Comparison of ENCODE assay signal across 9 cellular contexts in the genomic region with DNA sequence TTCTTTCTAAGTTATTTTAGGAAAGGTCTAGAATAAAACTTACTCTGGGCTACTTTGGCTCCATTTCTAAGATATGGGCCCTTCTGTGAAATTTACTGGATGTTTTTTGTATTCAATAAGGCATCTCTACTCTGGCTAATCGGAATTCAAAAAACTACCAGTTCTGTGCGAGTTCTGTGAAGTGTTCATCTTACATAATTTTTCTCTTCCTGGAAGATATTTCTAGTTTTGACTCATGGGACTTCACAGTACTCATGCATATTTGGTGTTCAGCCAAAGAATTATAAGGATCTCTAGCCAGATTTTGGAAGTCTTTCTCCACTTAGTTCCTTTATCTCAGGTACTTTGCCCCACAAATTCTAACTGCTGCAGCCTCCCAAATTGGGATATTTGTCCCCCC. TPM values are rescaled to one million over a fixed set of nuclear protein-coding genes. Genes with fewer than 3 reads are reported as not detected.
A peak's percentile ranks its signal among the peaks of the same experiment; 100 is the strongest.
DNase-seq lines count a peak whose midpoint lies in the region; ATAC-seq lines count a peak whose summit lies in the region.
"Had no signal": no experiment of that assay in that cellular context is flagged by ENCODE, and none has a peak within 500 bp of the region (broad histone marks: within the 10 kb centered on the region; RNA-seq: fewer than 3 reads in every experiment).

No MANE protein-coding gene starts in this region.

- peaks cover 2% of the 10 kb centered on the region for H3K36me3 Mint-ChIP-seq in activated T-helper 1 cell treated with anti-CD3 and anti-CD28 coated beads, Interleukin-12 subunit alpha, Interleukin-12 subunit beta, Interleukin-2, Interleukin-4 antibody, amounts not matched to agents 30 ng/mL and 10 ng/mL and 1 ng/mL, durations not matched to agents 14 hours and 24 hours and 36 hours (ENCODE audit: low read depth)

- WGBS in aorta, 2 donors = 2 to 4% methylated on average over 2 of the region's 2 CpGs

- H3K4me1 Mint-ChIP-seq in activated T-helper 1 cell treated with anti-CD3 and anti-CD28 coated beads, Interleukin-12 subunit alpha, Interleukin-12 subunit beta, Interleukin-2, Interleukin-4 antibody, amounts not matched to agents 30 ng/mL and 10 ng/mL and 1 ng/mL, durations not matched to agents 14 hours and 24 hours and 36 hours (ENCODE audit: low read depth) = peaks cover 74% of the 10 kb centered on the region

- H3K4me3 ChIP-seq in aorta (ENCODE audit: low read length in 2 of 2) = peak overlapping the region in 1 of 2 donors; percentile 41
- H3K4me3 ChIP-seq: Peyer's patch had no signal

- ATAC-seq in Right ventricle myocardium superior (ENCODE audit: poor library complexity) (peak; percentile 77), aorta (ENCODE audit: low FRiP score) (peak; percentile 72), GM19351 (IDR thresholded peaks at IDR 0.05; ENCODE audit: unreplicated experiment) (no peak)

- no peaks in the 10 kb centered on the region for H3K27me3 Mint-ChIP-seq in activated T-helper 1 cell treated with anti-CD3 and anti-CD28 coated beads, Interleukin-12 subunit alpha, Interleukin-12 subunit beta, Interleukin-2, Interleukin-4 antibody, amounts not matched to agents 30 ng/mL and 10 ng/mL and 1 ng/mL, durations not matched to agents 14 hours and 24 hours and 36 hours (ENCODE audit: insufficient read depth)

- H3K9me3 Mint-ChIP-seq in activated T-helper 1 cell treated with anti-CD3 and anti-CD28 coated beads, Interleukin-12 subunit alpha, Interleukin-12 subunit beta, Interleukin-2, Interleukin-4 antibody, amounts not matched to agents 30 ng/mL and 10 ng/mL and 1 ng/mL, durations not matched to agents 14 hours and 24 hours and 36 hours = no peaks in the 10 kb centered on the region

- H3K27ac ChIP-seq in aorta (ENCODE audit: low read depth in 1 of 2, low read length in 2 of 2) = peak overlapping the region; percentile 33 to 43

- intact Hi-C loops in Right ventricle myocardium superior (cut with DNase I) (no loop called here), cardiac septum (cut with DNase I) (no loop called here), aorta (cut with DNase I) (loop anchor here (5.0 kb wide), 2 partner anchors 35 to 45 kb away; a partner anchor contains a TSS)
- intact Hi-C loops in activated T-helper 1 cell treated with anti-CD3 and anti-CD28 coated beads, Interleukin-12 subunit alpha, Interleukin-12 subunit beta, Interleukin-2, Interleukin-4 antibody, amounts not matched to agents 30 ng/mL and 10 ng/mL and 1 ng/mL, durations not matched to agents 14 hours and 24 hours and 36 hours (cut with micrococcal nuclease) = loop anchor here (1.0 kb wide), 3 partner anchors 8 to 19 kb away; no protein-coding TSS in a partner anchor

- peak overlapping the region; percentile 81 for H3K27ac Mint-ChIP-seq in activated T-helper 1 cell treated with anti-CD3 and anti-CD28 coated beads, Interleukin-12 subunit alpha, Interleukin-12 subunit beta, Interleukin-2, Interleukin-4 antibody, amounts not matched to agents 30 ng/mL and 10 ng/mL and 1 ng/mL, durations not matched to agents 14 hours and 24 hours and 36 hours

- H3K4me1 ChIP-seq in aorta (ENCODE audit: control insufficient read depth in 1 of 2, insufficient read depth in 2 of 2, low read length in 2 of 2) = peaks cover 0 to 4% of the 10 kb centered on the region in 2 donors

- H3K36me3 ChIP-seq in aorta (ENCODE audit: control insufficient read depth in 1 of 2, insufficient read depth in 2 of 2, low read length in 1 of 2) = no peaks in the 10 kb centered on the region
- H3K36me3 ChIP-seq: Peyer's patch had no signal

- no peaks in the 10 kb centered on the region for H3K9me3 ChIP-seq in aorta (ENCODE audit: control insufficient read depth, low read length)
- H3K9me3 ChIP-seq: Peyer's patch had no signal

- H3K4me3 Mint-ChIP-seq in activated T-helper 1 cell treated with anti-CD3 and anti-CD28 coated beads, Interleukin-12 subunit alpha, Interleukin-12 subunit beta, Interleukin-2, Interleukin-4 antibody, amounts not matched to agents 30 ng/mL and 10 ng/mL and 1 ng/mL, durations not matched to agents 14 hours and 24 hours and 36 hours = peak overlapping the region; percentile 38

- DNase-seq in Right ventricle myocardium superior (no peak), cardiac septum (ENCODE audit: low spot score) (no peak), iris pigment epithelial cell (ENCODE audit: low read depth) (peak; percentile 76), aorta (no peak), SKM-1 (lab: John Stamatoyannopoulos, UW; ENCODE audit: unreplicated experiment) (no peak), NCI-H69 (lab: John Stamatoyannopoulos, UW) (no peak)
- no peak for DNase-seq in activated T-helper 1 cell treated with anti-CD3 and anti-CD28 coated beads, Interleukin-12 subunit alpha, Interleukin-12 subunit beta, Interleukin-2, Interleukin-4 antibody, amounts not matched to agents 30 ng/mL and 10 ng/mL and 1 ng/mL, durations not matched to agents 14 hours and 24 hours and 36 hours (ENCODE audit: low spot score)
- DNase-seq: Peyer's patch had no signal

- H3K27me3 ChIP-seq in aorta (ENCODE audit: control insufficient read depth in 1 of 2, insufficient read depth in 2 of 2, low read length in 1 of 2) = no peaks in the 10 kb centered on the region
- H3K27me3 ChIP-seq: Peyer's patch had no signal

RNA-seq across cellular contexts. Expression of a gene that starts 46.4 kb away (rescaled TPM):
- 182 TPM for total RNA-seq in Right ventricle myocardium superior
- 178 TPM for total RNA-seq in cardiac septum
- total RNA-seq in activated T-helper 1 cell treated with anti-CD3 and anti-CD28 coated beads, Interleukin-12 subunit alpha, Interleukin-12 subunit beta, Interleukin-2, Interleukin-4 antibody, amounts not matched to agents 30 ng/mL and 10 ng/mL and 1 ng/mL, durations not matched to agents 14 hours and 24 hours and 36 hours = 295 and 308 TPM in 2 replicates
- 100 to 1,000 TPM; 485 to 689 TPM for total RNA-seq in aorta
- 100 to 1,000 TPM; 141 to 182 TPM for polyA plus RNA-seq in aorta

Comparison
In these comparisons a context has a peak if more than half of its experiments do, and no peak if none do; other contexts are left out.
1. intact Hi-C loops: an anchor here in activated T-helper 1 cell treated with anti-CD3 and anti-CD28 coated beads, Interleukin-12 subunit alpha, Interleukin-12 subunit beta, Interleukin-2, Interleukin-4 antibody, amounts not matched to agents 30 ng/mL and 10 ng/mL and 1 ng/mL, durations not matched to agents 14 hours and 24 hours and 36 hours (1.0 kb wide) and aorta (5.0 kb wide); none called in Right ventricle myocardium superior and cardiac septum.